Comparison of ENCODE assay signal across 15 cellular contexts in genomic region chr1:230422221-230422981, GRCh38. TPM values are rescaled to one million over a fixed set of nuclear protein-coding genes. Genes with fewer than 3 reads are reported as not detected.
DNase-seq lines count a peak whose midpoint lies in the region; FAIRE-seq and TF ChIP-seq lines count a peak whose summit lies in the region.
"Had no signal": no experiment of that assay in that cellular context is flagged by ENCODE, and none has a peak within 500 bp of the region (broad histone marks: within the 10 kb centered on the region; RNA-seq: fewer than 3 reads in every experiment).

No MANE protein-coding gene starts in this region.

- no peak overlapping the region for H3T11ph ChIP-seq in H9 (ENCODE audit: low read length)

- H2AK5ac ChIP-seq in H9 (ENCODE audit: insufficient read length, low read length): no peak overlapping the region

- H2BK120ac ChIP-seq in H9 (ENCODE audit: low read depth, low read length, poor library complexity, severe bottlenecking): no peak overlapping the region

- no peak overlapping the region for H4K8ac ChIP-seq in H9 (replicated peaks; ENCODE audit: insufficient read length, low read depth, low read length)

- H3K79me2 ChIP-seq in H9 (ENCODE audit: insufficient read depth, low read length): peaks cover 9% of the 10 kb centered on the region; the same call in 1 of the 2 replicates

- FAIRE-seq in GM12891 (lab: Jason Lieb, UNC): no peak

- no peak overlapping the region for H3K4ac ChIP-seq in H9 (ENCODE audit: low read depth, low read length)

- no peak for TF ChIP-seq POLR2A in GM12891 (IDR thresholded peaks at IDR 0.05; ENCODE audit: low read depth, low read length)

- peaks cover 12% of the 10 kb centered on the region for H3K23me2 ChIP-seq in H9 (ENCODE audit: insufficient read length, low read depth, low read length, poor library complexity, severe bottlenecking)

- H3K27me3 Mint-ChIP-seq in H9 (ENCODE audit: low read depth) (peaks cover 25% of the 10 kb centered on the region), brain (peaks cover 34% of the 10 kb centered on the region), neural crest cell (ENCODE audit: low read depth) (peaks cover 60% of the 10 kb centered on the region)
- H3K27me3 Mint-ChIP-seq in CD4-positive, alpha-beta memory T cell: peaks cover 44 to 61% of the 10 kb centered on the region in 2 donors

- H3K36me3 ChIP-seq in CD4-positive, alpha-beta memory T cell (ENCODE audit: insufficient read depth, low read length): no peaks in the 10 kb centered on the region
- H3K36me3 ChIP-seq: prostate gland, thoracic aorta had no signal

- H2AFZ ChIP-seq in H9 (ENCODE audit: low read length): no peak overlapping the region

- DNase-seq in H9 (peak; percentile 41), NCI-H2107 (lab: John Stamatoyannopoulos, UW) (peak; percentile 32), neural crest cell (ENCODE audit: low read depth, low spot score) (no peak), SKM-1 (lab: John Stamatoyannopoulos, UW; ENCODE audit: unreplicated experiment) (no peak), GM12891 (ENCODE audit: insufficient read length, low spot score) (no peak)
- DNase-seq in CD4-positive, alpha-beta memory T cell: no peak
- DNase-seq: activated CD4-positive, alpha-beta memory T cell treated with anti-CD3 and anti-CD28 coated beads, Interleukin-2, amount 10 ng/mL, durations not matched to agents 7 days and 5 days; GF-D8; KG1; left colon had no signal

- no peak overlapping the region for H3K56ac ChIP-seq in H9 (ENCODE audit: insufficient read length, low read depth, low read length)

- H3K18ac ChIP-seq in H9 (ENCODE audit: insufficient read length, low read depth, low read length): no peak overlapping the region

- no peak overlapping the region for H3K4me3 ChIP-seq in CD4-positive, alpha-beta memory T cell (ENCODE audit: low read length in 2 of 2)
- H3K4me3 ChIP-seq: prostate gland, thoracic aorta had no signal

- H3K14ac ChIP-seq in H9 (ENCODE audit: insufficient read depth, low read length): no peak overlapping the region

- H2BK15ac ChIP-seq in H9 (ENCODE audit: low read depth, low read length): no peak overlapping the region

- no peaks in the 10 kb centered on the region for H4K20me1 ChIP-seq in H9 (ENCODE audit: control insufficient read depth, insufficient read depth, insufficient read length)

- no peak overlapping the region for H4K5ac ChIP-seq in H9 (ENCODE audit: insufficient read length, low read depth, low read length)

- TF ChIP-seq CTCF in H9 (conservative IDR thresholded peaks at IDR 0.05): no peak
- no peak for TF ChIP-seq CTCF in brain (conservative IDR thresholded peaks at IDR 0.05)
- no peak for TF ChIP-seq CTCF in neural crest cell (conservative IDR thresholded peaks at IDR 0.05)

- peak overlapping the region; percentile 50 to 62 (median 55); a peak in 3 of 7 replicates for H3K27ac Mint-ChIP-seq in H9
- peak overlapping the region; percentile 86 to 93 (median 90) for H3K27ac Mint-ChIP-seq in brain
- H3K27ac Mint-ChIP-seq in neural crest cell (ENCODE audit: unreplicated experiment): no peak overlapping the region
- H3K27ac Mint-ChIP-seq in CD4-positive, alpha-beta memory T cell: no peak overlapping the region
- H3K27ac Mint-ChIP-seq: activated CD4-positive, alpha-beta memory T cell treated with anti-CD3 and anti-CD28 coated beads, Interleukin-2, amount 10 ng/mL, durations not matched to agents 7 days and 5 days; dendritic cell treated with granulocyte-macrophage colony-stimulating factor and Interleukin-4, amounts not matched to agents 40 ng/mL and 50 ng/mL, for 4 days had no signal

- no peak overlapping the region for H2BK5ac ChIP-seq in H9 (ENCODE audit: insufficient read length, low read length)

- H2BK20ac ChIP-seq in H9 (ENCODE audit: low read depth, low read length, poor library complexity, severe bottlenecking): no peak overlapping the region

- H3K4me1 Mint-ChIP-seq in H9: peaks cover 49 to 59% of the 10 kb centered on the region in 2 experiments
- peaks cover 56% of the 10 kb centered on the region for H3K4me1 Mint-ChIP-seq in brain
- H3K4me1 Mint-ChIP-seq in neural crest cell: peaks cover 35% of the 10 kb centered on the region
- H3K4me1 Mint-ChIP-seq in CD4-positive, alpha-beta memory T cell: peaks cover 4 to 16% (median 11%) of the 10 kb centered on the region in 4 donors

- H3K9ac ChIP-seq in H9 (ENCODE audit: extremely low read depth, insufficient read length, low read length): no peak overlapping the region

- H3K23ac ChIP-seq in H9 (ENCODE audit: insufficient read length, low read depth, low read length): no peak overlapping the region

- no CpG with 5 or more reads among the region's 14 CpGs for WGBS in H9 (ENCODE audit: extremely low coverage, insufficient read length, low lambda C conversion rate)

- peak overlapping the region in 1 of 2 experiments; percentile 90; a peak in 4 of 5 replicates for H3K4me3 Mint-ChIP-seq in H9
- H3K4me3 Mint-ChIP-seq in brain: peak overlapping the region; percentile 89 to 94 (median 92)
- peak overlapping the region; percentile 54 for H3K4me3 Mint-ChIP-seq in neural crest cell
- H3K4me3 Mint-ChIP-seq in CD4-positive, alpha-beta memory T cell: peak overlapping the region in 2 of 8 donors; percentile 7 to 13
- H3K4me3 Mint-ChIP-seq: activated CD4-positive, alpha-beta memory T cell treated with anti-CD3 and anti-CD28 coated beads, Interleukin-2, amount 10 ng/mL, durations not matched to agents 7 days and 5 days; dendritic cell treated with granulocyte-macrophage colony-stimulating factor and Interleukin-4, amounts not matched to agents 40 ng/mL and 50 ng/mL, for 4 days had no signal

- H3K9me3 ChIP-seq in H9 (ENCODE audit: control insufficient read depth, low read depth, low read length): no peaks in the 10 kb centered on the region
- H3K9me3 ChIP-seq in CD4-positive, alpha-beta memory T cell (ENCODE audit: control insufficient read depth in 1 of 2, low read length in 2 of 2): no peaks in the 10 kb centered on the region
- H3K9me3 ChIP-seq: prostate gland, thoracic aorta had no signal

- H3K36me3 Mint-ChIP-seq in H9 (ENCODE audit: insufficient read depth in 1 of 3, low read depth in 3 of 3): peaks cover 15 to 21% (median 20%) of the 10 kb centered on the region in 3 experiments
- H3K36me3 Mint-ChIP-seq in brain: peaks cover 21% of the 10 kb centered on the region
- H3K36me3 Mint-ChIP-seq in neural crest cell (ENCODE audit: low read depth): peaks cover 6% of the 10 kb centered on the region
- H3K36me3 Mint-ChIP-seq in CD4-positive, alpha-beta memory T cell: peaks cover 0 to 4% of the 10 kb centered on the region in 2 donors

- intact Hi-C loops in CD4-positive, alpha-beta memory T cell (cut with micrococcal nuclease): no loop called here

- no peaks in the 10 kb centered on the region; the same call in 1 of the 2 replicates for H3K4me1 ChIP-seq in H9 (ENCODE audit: insufficient read depth, low read length)
- H3K4me1 ChIP-seq in CD4-positive, alpha-beta memory T cell (ENCODE audit: insufficient read depth, low read length): peaks cover 6% of the 10 kb centered on the region
- H3K4me1 ChIP-seq: prostate gland had no signal

- H2BK12ac ChIP-seq in H9 (ENCODE audit: insufficient read length, low read depth, low read length): no peak overlapping the region

- POLR2A ChIA-PET in CD4-positive, alpha-beta memory T cell (lab: Charles Lee; ENCODE audit: partially characterized antibody): no interaction called here

- H3K9me3 Mint-ChIP-seq in H9 (peaks cover 12 to 13% of the 10 kb centered on the region in 2 experiments), brain (peaks cover 0 to 12% (median 8%) of the 10 kb centered on the region in 5 experiments), neural crest cell (no peaks in the 10 kb centered on the region)
- H3K9me3 Mint-ChIP-seq in CD4-positive, alpha-beta memory T cell: peaks cover 0 to 29% (median 9%) of the 10 kb centered on the region in 8 donors
- H3K9me3 Mint-ChIP-seq: dendritic cell treated with granulocyte-macrophage colony-stimulating factor and Interleukin-4, amounts not matched to agents 40 ng/mL and 50 ng/mL, for 4 days had no signal

- H3K27ac ChIP-seq in H9 (ENCODE audit: insufficient read length, low read depth, low read length): no peak overlapping the region
- H3K27ac ChIP-seq in CD4-positive, alpha-beta memory T cell (ENCODE audit: low read depth, low read length): no peak overlapping the region
- H3K27ac ChIP-seq: C4-2B, prostate gland, thoracic aorta had no signal

- peaks cover 2% of the 10 kb centered on the region for H3K79me1 ChIP-seq in H9 (ENCODE audit: insufficient read depth, low read depth, low read length, poor library complexity, severe bottlenecking)

- no peaks in the 10 kb centered on the region; the same call in 1 of the 2 replicates for H3K27me3 ChIP-seq in H9 (ENCODE audit: insufficient read depth, low read length)
- peaks cover 28% of the 10 kb centered on the region for H3K27me3 ChIP-seq in CD4-positive, alpha-beta memory T cell (ENCODE audit: insufficient read depth, low read length)

- CTCF ChIA-PET in CD4-positive, alpha-beta memory T cell (lab: Charles Lee; ENCODE audit: partially characterized antibody): no interaction called here

- no peak overlapping the region for H4K91ac ChIP-seq in H9 (ENCODE audit: insufficient read length, low read depth, low read length)

- H3K4me2 ChIP-seq in H9 (ENCODE audit: insufficient read depth, insufficient read length, low read length): peak overlapping the region; percentile 88

TF ChIP-seq in GM12891, 5 proteins besides CTCF, POLR2A, EP300 and RAD21:
- TF ChIP-seq TAF1 (IDR thresholded peaks at IDR 0.05; ENCODE audit: low read depth, low read length): no peak
- TF ChIP-seq POU2F2 (IDR thresholded peaks at IDR 0.05; ENCODE audit: low read depth, low read length): no peak
- no peak for TF ChIP-seq SPI1 (IDR thresholded peaks at IDR 0.05; ENCODE audit: low read depth, low read length)
- no peak for TF ChIP-seq POLR2AphosphoS5 (IDR thresholded peaks at IDR 0.05; ENCODE audit: low read depth, low read length)
- no peak for TF ChIP-seq PAX5 (IDR thresholded peaks at IDR 0.05; ENCODE audit: insufficient read depth, low read length, severe bottlenecking)

RNA-seq across cellular contexts. Expression of gene PGBD5, which starts 3.7 kb away (rescaled TPM):
- total RNA-seq in H9 (2021) (19.0 and 19.1 TPM in 2 replicates), neural crest cell (16.3 and 19.7 TPM in 2 replicates)
- 38.5 TPM for polyA plus RNA-seq in brain (ENCODE audit: insufficient read depth, low read depth, low replicate concordance)
- total RNA-seq in CD4-positive, alpha-beta memory T cell: not detected
- not detected for polyA plus RNA-seq in CD4-positive, alpha-beta memory T cell
- polyA plus RNA-seq in GM12891 (2012; ENCODE audit: low read depth, missing spikeins): 0.01 TPM
- total RNA-seq: activated CD4-positive, alpha-beta memory T cell treated with anti-CD3 and anti-CD28 coated beads, Interleukin-2, amount 10 ng/mL, durations not matched to agents 7 days and 5 days had no signal

Comparison
In these comparisons a context has a peak if more than half of its experiments do, and no peak if none do; other contexts are left out.
1. DNase-seq: peak in H9 (single experiment) and NCI-H2107 (single experiment); none in neural crest cell (single experiment), CD4-positive, alpha-beta memory T cell (0 of 5), SKM-1 (single experiment) and GM12891 (single experiment).
2. H3K27ac Mint-ChIP-seq: peak in H9 (3 of 3) and brain (5 of 5); none in neural crest cell (single experiment) and CD4-positive, alpha-beta memory T cell (0 of 7).
3. RNA of gene PGBD5, which starts 3.7 kb away (total RNA-seq): 16.3 to 19.7 TPM in neural crest cell and 19.0 to 19.1 TPM in H9; not detected in CD4-positive, alpha-beta memory T cell; every median in the first group is over 10 times any median in the second.